In genomic region chr12:120342156-120342555, GRCh38 we compare ENCODE assay signal across 1 cellular context.
TF ChIP-seq lines count a peak whose summit lies in the region.

No MANE protein-coding gene starts in this region.

TF ChIP-seq in GM23338, 12 proteins besides CTCF, POLR2A, EP300 and RAD21 (continued from another document):
- TF ChIP-seq, protein P1, sequence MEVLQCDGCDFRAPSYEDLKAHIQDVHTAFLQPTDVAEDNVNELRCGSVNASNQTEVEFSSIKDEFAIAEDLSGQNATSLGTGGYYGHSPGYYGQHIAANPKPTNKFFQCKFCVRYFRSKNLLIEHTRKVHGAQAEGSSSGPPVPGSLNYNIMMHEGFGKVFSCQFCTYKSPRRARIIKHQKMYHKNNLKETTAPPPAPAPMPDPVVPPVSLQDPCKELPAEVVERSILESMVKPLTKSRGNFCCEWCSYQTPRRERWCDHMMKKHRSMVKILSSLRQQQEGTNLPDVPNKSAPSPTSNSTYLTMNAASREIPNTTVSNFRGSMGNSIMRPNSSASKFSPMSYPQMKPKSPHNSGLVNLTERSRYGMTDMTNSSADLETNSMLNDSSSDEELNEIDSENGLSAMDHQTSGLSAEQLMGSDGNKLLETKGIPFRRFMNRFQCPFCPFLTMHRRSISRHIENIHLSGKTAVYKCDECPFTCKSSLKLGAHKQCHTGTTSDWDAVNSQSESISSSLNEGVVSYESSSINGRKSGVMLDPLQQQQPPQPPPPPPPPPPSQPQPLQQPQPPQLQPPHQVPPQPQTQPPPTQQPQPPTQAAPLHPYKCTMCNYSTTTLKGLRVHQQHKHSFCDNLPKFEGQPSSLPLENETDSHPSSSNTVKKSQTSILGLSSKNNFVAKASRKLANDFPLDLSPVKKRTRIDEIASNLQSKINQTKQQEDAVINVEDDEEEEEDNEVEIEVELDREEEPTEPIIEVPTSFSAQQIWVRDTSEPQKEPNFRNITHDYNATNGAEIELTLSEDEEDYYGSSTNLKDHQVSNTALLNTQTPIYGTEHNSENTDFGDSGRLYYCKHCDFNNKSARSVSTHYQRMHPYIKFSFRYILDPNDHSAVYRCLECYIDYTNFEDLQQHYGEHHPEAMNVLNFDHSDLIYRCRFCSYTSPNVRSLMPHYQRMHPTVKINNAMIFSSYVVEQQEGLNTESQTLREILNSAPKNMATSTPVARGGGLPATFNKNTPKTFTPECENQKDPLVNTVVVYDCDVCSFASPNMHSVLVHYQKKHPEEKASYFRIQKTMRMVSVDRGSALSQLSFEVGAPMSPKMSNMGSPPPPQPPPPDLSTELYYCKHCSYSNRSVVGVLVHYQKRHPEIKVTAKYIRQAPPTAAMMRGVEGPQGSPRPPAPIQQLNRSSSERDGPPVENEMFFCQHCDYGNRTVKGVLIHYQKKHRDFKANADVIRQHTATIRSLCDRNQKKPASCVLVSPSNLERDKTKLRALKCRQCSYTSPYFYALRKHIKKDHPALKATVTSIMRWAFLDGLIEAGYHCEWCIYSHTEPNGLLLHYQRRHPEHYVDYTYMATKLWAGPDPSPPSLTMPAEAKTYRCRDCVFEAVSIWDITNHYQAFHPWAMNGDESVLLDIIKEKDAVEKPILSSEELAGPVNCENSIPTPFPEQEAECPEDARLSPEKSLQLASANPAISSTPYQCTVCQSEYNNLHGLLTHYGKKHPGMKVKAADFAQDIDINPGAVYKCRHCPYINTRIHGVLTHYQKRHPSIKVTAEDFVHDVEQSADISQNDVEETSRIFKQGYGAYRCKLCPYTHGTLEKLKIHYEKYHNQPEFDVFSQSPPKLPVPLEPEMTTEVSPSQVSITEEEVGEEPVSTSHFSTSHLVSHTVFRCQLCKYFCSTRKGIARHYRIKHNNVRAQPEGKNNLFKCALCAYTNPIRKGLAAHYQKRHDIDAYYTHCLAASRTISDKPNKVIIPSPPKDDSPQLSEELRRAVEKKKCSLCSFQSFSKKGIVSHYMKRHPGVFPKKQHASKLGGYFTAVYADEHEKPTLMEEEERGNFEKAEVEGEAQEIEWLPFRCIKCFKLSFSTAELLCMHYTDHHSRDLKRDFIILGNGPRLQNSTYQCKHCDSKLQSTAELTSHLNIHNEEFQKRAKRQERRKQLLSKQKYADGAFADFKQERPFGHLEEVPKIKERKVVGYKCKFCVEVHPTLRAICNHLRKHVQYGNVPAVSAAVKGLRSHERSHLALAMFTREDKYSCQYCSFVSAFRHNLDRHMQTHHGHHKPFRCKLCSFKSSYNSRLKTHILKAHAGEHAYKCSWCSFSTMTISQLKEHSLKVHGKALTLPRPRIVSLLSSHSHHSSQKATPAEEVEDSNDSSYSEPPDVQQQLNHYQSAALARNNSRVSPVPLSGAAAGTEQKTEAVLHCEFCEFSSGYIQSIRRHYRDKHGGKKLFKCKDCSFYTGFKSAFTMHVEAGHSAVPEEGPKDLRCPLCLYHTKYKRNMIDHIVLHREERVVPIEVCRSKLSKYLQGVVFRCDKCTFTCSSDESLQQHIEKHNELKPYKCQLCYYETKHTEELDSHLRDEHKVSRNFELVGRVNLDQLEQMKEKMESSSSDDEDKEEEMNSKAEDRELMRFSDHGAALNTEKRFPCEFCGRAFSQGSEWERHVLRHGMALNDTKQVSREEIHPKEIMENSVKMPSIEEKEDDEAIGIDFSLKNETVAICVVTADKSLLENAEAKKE (CRISPR knock-in tag; IDR thresholded peaks at IDR 0.05), result no peak
- TF ChIP-seq JUNB (IDR thresholded peaks at IDR 0.05; ENCODE audit: unreplicated experiment), result no peak
